17 cellular contexts compared by ENCODE assay signal in genomic region chr18:12329125-12329698, GRCh38.
"Had no signal": no experiment of that assay in that cellular context is flagged by ENCODE, and none has a peak within 500 bp of the region (broad histone marks: within the 10 kb centered on the region; RNA-seq: fewer than 3 reads in every experiment).

No MANE protein-coding gene starts in this region.

- H3K36me3 ChIP-seq: ovary had no signal

- H3K4me3 ChIP-seq: adrenal gland, gastroesophageal sphincter, neural progenitor cell, ovary, skin epidermis, tibial nerve had no signal

- DNase-seq: activated CD4-positive, alpha-beta T cell treated with anti-CD3 and anti-CD28 coated beads, Interleukin-2, amount 50 U/mL, for 4 hours; activated CD4-positive, CD25-positive, alpha-beta regulatory T cell treated with anti-CD3 and anti-CD28 coated beads, Interleukin-2, amount 50 U/mL, for 72 hours; activated naive CD4-positive, alpha-beta T cell treated with anti-CD3 and anti-CD28 coated beads for 36 hours; activated T-cell treated with anti-CD3 and anti-CD28 coated beads, Interleukin-2, amount 50 U/mL, for 48 hours; cortex of kidney; effector CD8-positive, alpha-beta T cell; left ventricle myocardium superior; mesendoderm; ovary; stimulated activated CD4-positive, alpha-beta T cell treated with anti-CD3 and anti-CD28 coated beads, Interleukin-4, amount 100 ng/mL, for 4 hours had no signal

- H3K27me3 Mint-ChIP-seq: central memory CD8-positive, alpha-beta T cell had no signal

- H3K4me3 Mint-ChIP-seq: activated naive CD4-positive, alpha-beta T cell treated with anti-CD3 and anti-CD28 coated beads for 36 hours; central memory CD8-positive, alpha-beta T cell; neural progenitor cell; T-helper 2 cell treated with Interferon-gamma antibody and Interleukin-4, amounts not matched to agents 5 μg/mL and 100 μg/mL, for 36 hours had no signal

- ATAC-seq: gastroesophageal sphincter, left ventricle myocardium superior had no signal

- H3K27me3 ChIP-seq: adrenal gland, gastroesophageal sphincter, neural progenitor cell, ovary, tibial nerve had no signal

- H3K27ac ChIP-seq: adrenal gland, neural progenitor cell, ovary, skin epidermis, tibial nerve had no signal

- H3K4me1 ChIP-seq: adrenal gland had no signal

- H3K9me3 ChIP-seq: adrenal gland, gastroesophageal sphincter, ovary, tibial nerve had no signal

- H3K4me1 Mint-ChIP-seq: central memory CD8-positive, alpha-beta T cell had no signal

- H3K27ac Mint-ChIP-seq: activated naive CD4-positive, alpha-beta T cell treated with anti-CD3 and anti-CD28 coated beads for 36 hours; neural progenitor cell; T-helper 2 cell treated with Interferon-gamma antibody and Interleukin-4, amounts not matched to agents 5 μg/mL and 100 μg/mL, for 36 hours had no signal

- H3K9me3 Mint-ChIP-seq: activated naive CD4-positive, alpha-beta T cell treated with anti-CD3 and anti-CD28 coated beads for 36 hours; central memory CD8-positive, alpha-beta T cell; neural progenitor cell; T-helper 2 cell treated with Interferon-gamma antibody and Interleukin-4, amounts not matched to agents 5 μg/mL and 100 μg/mL, for 36 hours had no signal
